ENCODE assay signal across 17 cellular contexts in the genomic region with DNA sequence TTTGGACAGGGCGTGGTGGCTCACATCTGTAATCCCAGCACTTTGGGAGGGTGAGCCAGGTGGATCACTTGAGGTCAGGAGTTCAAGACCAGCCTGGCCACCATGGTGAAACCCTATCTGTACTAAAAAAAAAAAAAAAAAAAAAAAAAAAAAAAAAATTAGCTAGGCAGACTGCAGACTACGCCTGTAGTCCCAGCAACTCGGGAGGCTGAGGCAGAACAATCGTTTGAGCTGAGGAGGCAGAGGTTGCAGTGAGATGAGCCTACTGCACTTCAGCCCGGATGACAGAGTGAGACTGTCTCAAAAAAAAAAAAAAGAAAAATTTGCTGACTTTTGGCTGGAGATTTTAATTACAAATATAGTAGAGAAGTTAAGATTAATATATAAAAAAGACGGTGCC.
DNase-seq lines count a peak whose midpoint lies in the region; ATAC-seq and TF ChIP-seq lines count a peak whose summit lies in the region.
"Had no signal": no experiment of that assay in that cellular context is flagged by ENCODE, and none has a peak within 500 bp of the region (broad histone marks: within the 10 kb centered on the region; RNA-seq: fewer than 3 reads in every experiment).

No MANE protein-coding gene starts in this region.

- intact Hi-C loops in left ventricle myocardium inferior (cut with micrococcal nuclease) (no loop called here), left cardiac atrium (cut with DNase I) (no loop called here), vagina (cut with DNase I) (no loop called here)

- no peaks in the 10 kb centered on the region for H3K9me3 ChIP-seq in left ventricle myocardium inferior (replicated peaks)
- no peaks in the 10 kb centered on the region for H3K9me3 ChIP-seq in OCI-LY3 (ENCODE audit: insufficient read depth, low read length)
- H3K9me3 ChIP-seq in liver (ENCODE audit: control insufficient read depth in 4 of 4, low read length in 3 of 4): no peaks in the 10 kb centered on the region
- no peaks in the 10 kb centered on the region for H3K9me3 ChIP-seq in vagina
- H3K9me3 ChIP-seq: Caco-2, suprapubic skin had no signal

- TF ChIP-seq RAD21 in liver (IDR thresholded peaks at IDR 0.05): no peak

- H3K9me3 Mint-ChIP-seq in immature natural killer cell: no peaks in the 10 kb centered on the region

- H3K4me3 ChIP-seq in left ventricle myocardium inferior (no peak overlapping the region), OCI-LY3 (ENCODE audit: low read length) (no peak overlapping the region), liver (ENCODE audit: low read depth in 1 of 3, low read length in 3 of 3) (no peak overlapping the region), vagina (no peak overlapping the region)
- H3K4me3 ChIP-seq: suprapubic skin had no signal

- 84% methylated on average over 6 of the region's 6 CpGs for WGBS in liver

- TF ChIP-seq CTCF in left ventricle myocardium inferior (IDR thresholded peaks at IDR 0.05; ENCODE audit: borderline replicate concordance) (no peak), OCI-LY3 (IDR thresholded peaks at IDR 0.05; ENCODE audit: low read depth, low read length) (no peak), liver (IDR thresholded peaks at IDR 0.05; ENCODE audit: low read depth, low read length, missing input control) (no peak), vagina (IDR thresholded peaks at IDR 0.05) (no peak)

- H3K27ac ChIP-seq in left ventricle myocardium inferior (replicated peaks) (peak overlapping the region; percentile 75), OCI-LY3 (ENCODE audit: low read length) (no peak overlapping the region), liver (ENCODE audit: low read depth in 1 of 2, low read length in 2 of 2) (peak overlapping the region; percentile 51 to 75), vagina (no peak overlapping the region)
- H3K27ac ChIP-seq: suprapubic skin had no signal

- peaks cover 3% of the 10 kb centered on the region; the same call in 1 of the 2 replicates for H4K20me1 ChIP-seq in OCI-LY3 (ENCODE audit: insufficient read depth, low read length)

- peaks cover 53 to 67% of the 10 kb centered on the region in 2 donors for H3K4me1 Mint-ChIP-seq in immature natural killer cell

- H2AFZ ChIP-seq in OCI-LY3 (ENCODE audit: low read depth, low read length): no peak overlapping the region

- H3K79me2 ChIP-seq in OCI-LY3 (ENCODE audit: low read length): no peaks in the 10 kb centered on the region

- H3K4me3 Mint-ChIP-seq in immature natural killer cell: no peak overlapping the region

- peaks cover 0 to 3% (median 0%) of the 10 kb centered on the region in 3 donors for H3K36me3 Mint-ChIP-seq in immature natural killer cell

- TF ChIP-seq POLR2A in vagina (IDR thresholded peaks at IDR 0.05): no peak

- no peaks in the 10 kb centered on the region for H3K27me3 ChIP-seq in left ventricle myocardium inferior (ENCODE audit: low read depth)
- H3K27me3 ChIP-seq in OCI-LY3 (ENCODE audit: low read depth, low read length): peaks cover 38% of the 10 kb centered on the region
- no peaks in the 10 kb centered on the region for H3K27me3 ChIP-seq in liver (ENCODE audit: control insufficient read depth in 4 of 4, insufficient read depth in 4 of 4, low read length in 3 of 4)
- no peaks in the 10 kb centered on the region for H3K27me3 ChIP-seq in vagina
- H3K27me3 ChIP-seq: suprapubic skin had no signal

- ATAC-seq in left cardiac atrium: no peak
- ATAC-seq in HG02610 (IDR thresholded peaks at IDR 0.05; ENCODE audit: unreplicated experiment): no peak

- H3K36me3 ChIP-seq in left ventricle myocardium inferior (no peaks in the 10 kb centered on the region), OCI-LY3 (replicated peaks; ENCODE audit: low read depth, low read length) (no peaks in the 10 kb centered on the region), liver (ENCODE audit: control insufficient read depth in 4 of 4, insufficient read depth in 3 of 4, low read depth in 1 of 4, low read length in 3 of 4) (no peaks in the 10 kb centered on the region), vagina (no peaks in the 10 kb centered on the region)
- H3K36me3 ChIP-seq: suprapubic skin had no signal

- peaks cover 1 to 3% (median 2%) of the 10 kb centered on the region in 3 donors for H3K27me3 Mint-ChIP-seq in immature natural killer cell (ENCODE audit: low read depth in 3 of 3)
- H3K27me3 Mint-ChIP-seq: progenitor cell of endocrine pancreas had no signal

- no peak for DNase-seq in left ventricle myocardium inferior
- no peak for DNase-seq in left cardiac atrium
- no peak for DNase-seq in vagina (ENCODE audit: extremely low spot score in 2 of 2)
- no peak for DNase-seq in immature natural killer cell
- DNase-seq: activated CD4-positive, CD25-positive, alpha-beta regulatory T cell; activated effector memory CD4-positive, alpha-beta T cell treated with Interleukin-2 at 50 U/mL for 16 hours; Caco-2; central memory CD4-positive, alpha-beta T cell; erythroblast; foreskin melanocyte; small intestine; T-helper 9 cell had no signal

- peak overlapping the region in 1 of 6 donors; percentile 28 for H3K27ac Mint-ChIP-seq in immature natural killer cell

- H3K9ac ChIP-seq in OCI-LY3 (ENCODE audit: low read length) (no peak overlapping the region), liver (ENCODE audit: low read depth in 1 of 2, low read length in 2 of 2) (no peak overlapping the region)

- H3K4me1 ChIP-seq in left ventricle myocardium inferior: peaks cover 38% of the 10 kb centered on the region
- peaks cover 17% of the 10 kb centered on the region for H3K4me1 ChIP-seq in OCI-LY3 (ENCODE audit: low read length)
- peaks cover 16 to 38% (median 33%) of the 10 kb centered on the region in 4 donors for H3K4me1 ChIP-seq in liver (ENCODE audit: control insufficient read depth in 4 of 4, insufficient read depth in 4 of 4, low read length in 3 of 4)
- peaks cover 6% of the 10 kb centered on the region for H3K4me1 ChIP-seq in vagina
- H3K4me1 ChIP-seq: suprapubic skin had no signal

- 0 out of 2 replicates have a peak overlapping the region, but pooled peaks have one; percentile 73 for H3K4me2 ChIP-seq in OCI-LY3 (ENCODE audit: low read length)

TF ChIP-seq in liver, 16 proteins besides CTCF, POLR2A, EP300 and RAD21:
- TF ChIP-seq NR2F2 (IDR thresholded peaks at IDR 0.05) (no peak), REST (IDR thresholded peaks at IDR 0.05) (no peak), YY1 (IDR thresholded peaks at IDR 0.05) (no peak), TAF1 (conservative IDR thresholded peaks at IDR 0.05) (no peak), RXRA (IDR thresholded peaks at IDR 0.05) (no peak), ZBTB33 (IDR thresholded peaks at IDR 0.05) (no peak), JUND (IDR thresholded peaks at IDR 0.05) (no peak), HNF4G (IDR thresholded peaks at IDR 0.05) (no peak), SP1 (IDR thresholded peaks at IDR 0.05) (no peak), FOXA2 (IDR thresholded peaks at IDR 0.05) (no peak), HNF4A (conservative IDR thresholded peaks at IDR 0.05) (no peak), MAX (IDR thresholded peaks at IDR 0.05) (no peak), EGR1 (IDR thresholded peaks at IDR 0.05; ENCODE audit: low read depth in 2 of 2) (no peak)
- TF ChIP-seq, protein P1, sequence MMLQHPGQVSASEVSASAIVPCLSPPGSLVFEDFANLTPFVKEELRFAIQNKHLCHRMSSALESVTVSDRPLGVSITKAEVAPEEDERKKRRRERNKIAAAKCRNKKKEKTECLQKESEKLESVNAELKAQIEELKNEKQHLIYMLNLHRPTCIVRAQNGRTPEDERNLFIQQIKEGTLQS (IDR thresholded peaks at IDR 0.05): no peak
TF ChIP-seq in liver: peak in this region for 0.

Comparison
In these comparisons a context has a peak if more than half of its experiments do, and no peak if none do; other contexts are left out.
1. H3K27ac ChIP-seq: peak in left ventricle myocardium inferior (single experiment) and liver (2 of 2); none in OCI-LY3 (single experiment) and vagina (single experiment).